ENCODE assay signal across 7 cellular contexts in genomic region chr5:87120518-87121314, GRCh38.
DNase-seq lines count a peak whose midpoint lies in the region; ATAC-seq, FAIRE-seq and TF ChIP-seq lines count a peak whose summit lies in the region.

No MANE protein-coding gene starts in this region.

- no peak for TF ChIP-seq POLR2A in GM12892 (IDR thresholded peaks at IDR 0.05; ENCODE audit: low read depth, low read length)

- no peaks in the 10 kb centered on the region for H3K36me3 Mint-ChIP-seq in T-cell

- FAIRE-seq in GM12892 (lab: Jason Lieb, UNC) (peak; percentile 87), D721Med (lab: Jason Lieb, UNC) (no peak)

- H3K4me3 Mint-ChIP-seq in T-cell, result peak overlapping the region; percentile 34 to 42 (median 38)

- H3K27ac Mint-ChIP-seq in T-cell, result peak overlapping the region; percentile 91 to 92

- CTCF ChIA-PET in T-cell (lab: Charles Lee), result no interaction called here

- POLR2A ChIA-PET in T-cell (lab: Charles Lee), result interaction anchor here in 1 of 2 donors (0.5 kb wide), 1 partner anchor 9 kb away, joined by 3 read pairs; no protein-coding TSS in a partner anchor

- H3K9me3 Mint-ChIP-seq in T-cell, result no peaks in the 10 kb centered on the region

- peak; percentile 27 for ATAC-seq in HG02973 (IDR thresholded peaks at IDR 0.05; ENCODE audit: unreplicated experiment)
- peak; percentile 64 to 72 (median 70) for ATAC-seq in T-cell (replicated peaks in 1 of 4)
- no peak for ATAC-seq in GM18498 (IDR thresholded peaks at IDR 0.05; ENCODE audit: unreplicated experiment)

- H3K4me1 Mint-ChIP-seq in T-cell, result peaks cover 44 to 52% (median 49%) of the 10 kb centered on the region in 3 donors

- no peaks in the 10 kb centered on the region for H3K27me3 Mint-ChIP-seq in T-cell

- no peak for DNase-seq in GM12892 (ENCODE audit: insufficient read length)
- DNase-seq in T-cell, result peak in 5 of 34 experiments; percentile 0 to 3 (median 1)
- peak; percentile 49 for DNase-seq in fibroblast of gingiva (ENCODE audit: low read depth)
- no peak for DNase-seq in D721Med (ENCODE audit: insufficient read length, low spot score)
- no peak for DNase-seq in activated effector memory CD4-positive, alpha-beta T cell treated with Interleukin-2 at 50 U/mL for 16 hours

- TF ChIP-seq CTCF in D721Med (IDR thresholded peaks at IDR 0.05; ENCODE audit: insufficient read depth, missing control alignments), result no peak
